12 cellular contexts compared by ENCODE assay signal in the genomic region with DNA sequence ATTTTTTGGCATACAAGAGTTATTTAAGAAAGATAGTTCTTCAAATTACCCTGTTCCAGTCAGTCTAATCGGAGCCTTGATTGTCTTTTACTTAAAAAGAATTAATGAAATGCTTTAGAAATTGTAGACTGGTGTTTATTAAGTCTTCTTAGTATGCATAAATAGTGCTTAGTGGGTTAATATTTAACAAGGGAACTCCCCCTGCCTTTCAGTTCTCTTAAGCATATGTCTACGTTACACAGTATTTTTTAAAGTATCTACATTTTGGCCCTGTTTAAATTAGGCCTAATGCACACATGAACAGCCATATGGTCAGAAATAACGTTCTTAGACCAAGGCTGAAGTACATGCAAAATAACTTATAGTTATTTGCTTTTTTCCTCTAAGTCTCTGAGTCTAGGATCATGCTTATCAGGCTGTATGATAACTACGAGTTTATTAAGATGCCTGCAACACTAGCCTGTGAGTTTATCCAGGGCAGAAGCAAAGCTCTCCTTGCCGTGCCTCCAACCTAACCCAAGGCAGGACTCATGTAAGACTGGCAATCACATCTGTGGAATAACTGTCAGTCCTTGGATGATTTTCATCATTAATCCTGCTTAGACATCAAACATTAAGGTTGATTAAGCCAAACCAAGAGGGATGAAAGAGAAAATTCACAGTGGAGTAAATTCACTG. TPM values are rescaled to one million over a fixed set of nuclear protein-coding genes. Genes with fewer than 3 reads are reported as not detected.
A peak's percentile ranks its signal among the peaks of the same experiment; 100 is the strongest.
DNase-seq lines count a peak whose midpoint lies in the region; ATAC-seq and TF ChIP-seq lines count a peak whose summit lies in the region.
"Had no signal": no experiment of that assay in that cellular context is flagged by ENCODE, and none has a peak within 500 bp of the region (broad histone marks: within the 10 kb centered on the region; RNA-seq: fewer than 3 reads in every experiment).

No MANE protein-coding gene starts in this region.

- H3K9me2 ChIP-seq in SU-DHL-6 (replicated peaks; ENCODE audit: insufficient read depth, low read length), result no peaks in the 10 kb centered on the region

- H3K4me3 Mint-ChIP-seq in activated naive CD4-positive, alpha-beta T cell treated with anti-CD3 and anti-CD28 coated beads for 36 hours, result peak overlapping the region; percentile 54
- no peak overlapping the region for H3K4me3 Mint-ChIP-seq in WTC11

- POLR2A ChIA-PET in WTC11 (lab: Charles Lee), result no interaction called here

- H4K20me1 ChIP-seq in SU-DHL-6 (ENCODE audit: low read depth, low read length), result peaks cover 49% of the 10 kb centered on the region

- peak overlapping the region; percentile 75 for H3K27ac Mint-ChIP-seq in activated naive CD4-positive, alpha-beta T cell treated with anti-CD3 and anti-CD28 coated beads for 36 hours
- no peak overlapping the region for H3K27ac Mint-ChIP-seq in WTC11

- H3K27ac ChIP-seq in SU-DHL-6 (ENCODE audit: low read depth, low read length) (peak overlapping the region; percentile 91), testis (peak overlapping the region; percentile 12 to 57), right lobe of liver (no peak overlapping the region)
- H3K27ac ChIP-seq: GM23248, parathyroid adenoma had no signal

- H3K9me3 ChIP-seq in SU-DHL-6 (ENCODE audit: insufficient read depth, low read length), result no peaks in the 10 kb centered on the region
- no peaks in the 10 kb centered on the region for H3K9me3 ChIP-seq in testis
- no peaks in the 10 kb centered on the region for H3K9me3 ChIP-seq in right lobe of liver

- H3K36me3 Mint-ChIP-seq in activated naive CD4-positive, alpha-beta T cell treated with anti-CD3 and anti-CD28 coated beads for 36 hours (ENCODE audit: low read depth), result peaks cover 26% of the 10 kb centered on the region
- H3K36me3 Mint-ChIP-seq in WTC11, result no peaks in the 10 kb centered on the region

- intact Hi-C loops in activated naive CD4-positive, alpha-beta T cell treated with anti-CD3 and anti-CD28 coated beads for 36 hours (cut with micrococcal nuclease), result no loop called here
- intact Hi-C loops in testis (cut with DNase I; ENCODE audit: low total_unique reads) (loop anchor here (10.0 kb wide), 1 partner anchor 48 kb away; no protein-coding TSS in a partner anchor), right lobe of liver (cut with DNase I) (no loop called here)

- H3K36me3 ChIP-seq in SU-DHL-6 (ENCODE audit: low read length) (peaks cover 44% of the 10 kb centered on the region), testis (ENCODE audit: low read depth, missing control alignments) (no peaks in the 10 kb centered on the region), right lobe of liver (no peaks in the 10 kb centered on the region)

- peaks cover 69% of the 10 kb centered on the region for H3K4me1 Mint-ChIP-seq in activated naive CD4-positive, alpha-beta T cell treated with anti-CD3 and anti-CD28 coated beads for 36 hours (ENCODE audit: low read depth)
- H3K4me1 Mint-ChIP-seq in WTC11, result peaks cover under 1% of the 10 kb centered on the region; the same call in 1 of the 2 replicates

- H3F3A ChIP-seq in SU-DHL-6 (ENCODE audit: insufficient read depth), result peaks cover 41% of the 10 kb centered on the region; the same call in 1 of the 2 replicates

- no peak for TF ChIP-seq CTCF in SU-DHL-6 (IDR thresholded peaks at IDR 0.05; ENCODE audit: insufficient read depth, low read length, poor library complexity, severe bottlenecking)
- no peak for TF ChIP-seq CTCF in testis (IDR thresholded peaks at IDR 0.05)
- TF ChIP-seq CTCF in right lobe of liver (IDR thresholded peaks at IDR 0.05), result no peak
- no peak for TF ChIP-seq CTCF in WTC11 (IDR thresholded peaks at IDR 0.05)

- H3K4me2 ChIP-seq in SU-DHL-6 (ENCODE audit: low read depth, low read length, poor library complexity, severe bottlenecking), result peak overlapping the region; percentile 86

- H3K4me3 ChIP-seq in SU-DHL-6 (ENCODE audit: insufficient read depth, low read length, poor library complexity, severe bottlenecking), result peak overlapping the region; percentile 85
- no peak overlapping the region for H3K4me3 ChIP-seq in testis
- H3K4me3 ChIP-seq in right lobe of liver, result no peak overlapping the region
- H3K4me3 ChIP-seq: GM23248 had no signal

- H3K27me3 ChIP-seq in SU-DHL-6 (ENCODE audit: low read length) (no peaks in the 10 kb centered on the region), testis (no peaks in the 10 kb centered on the region), right lobe of liver (no peaks in the 10 kb centered on the region)

- ATAC-seq in HG02763 (IDR thresholded peaks at IDR 0.05; ENCODE audit: unreplicated experiment) (peak; percentile 30), right lobe of liver (no peak), WTC11 (no peak)

- H3K9ac ChIP-seq in SU-DHL-6 (ENCODE audit: low read length), result peak overlapping the region; percentile 83
- H3K9ac ChIP-seq: GM23248, parathyroid adenoma had no signal

- no peak for TF ChIP-seq POLR2A in testis (IDR thresholded peaks at IDR 0.05)
- TF ChIP-seq POLR2A in right lobe of liver (IDR thresholded peaks at IDR 0.05), result no peak

- CTCF ChIA-PET in activated naive CD4-positive, alpha-beta T cell treated with anti-CD3 and anti-CD28 coated beads for 36 hours (lab: Charles Lee), result interaction anchor here (1.4 to 1.8 kb wide), 3 partner anchors 151 to 296 kb away, joined by 4 to 6 read pairs (median 5); no protein-coding TSS in a partner anchor
- CTCF ChIA-PET in WTC11 (lab: Charles Lee), result interaction anchor here (1.5 kb wide), 1 partner anchor 10 kb away, joined by 3 read pairs; no protein-coding TSS in a partner anchor

- DNase-seq in activated naive CD4-positive, alpha-beta T cell treated with anti-CD3 and anti-CD28 coated beads for 36 hours, result no peak
- DNase-seq in activated naive CD4-positive, alpha-beta T cell (lab: John Stamatoyannopoulos, UW), result no peak
- DNase-seq in testis (no peak), islet precursor cell (no peak), right lobe of liver (no peak), WTC11 (ENCODE audit: low spot score) (no peak)
- DNase-seq: AML-193, GM23248, NCI-H2029 treated with DMSO at 0.1 percent for 48 hours had no signal

- H3K9me3 Mint-ChIP-seq in activated naive CD4-positive, alpha-beta T cell treated with anti-CD3 and anti-CD28 coated beads for 36 hours, result no peaks in the 10 kb centered on the region
- H3K9me3 Mint-ChIP-seq in WTC11, result no peaks in the 10 kb centered on the region

- 47 to 64% methylated on average over 5 of the region's 5 CpGs for WGBS in testis, 2 donors
- 61% methylated on average over 5 of the region's 5 CpGs for WGBS in right lobe of liver (ENCODE audit: insufficient coverage, low coverage, low lambda C conversion rate, missing lambda C conversion rate)

- no peak overlapping the region for H2AFZ ChIP-seq in SU-DHL-6 (ENCODE audit: low read depth, low read length, severe bottlenecking)
- H2AFZ ChIP-seq: GM23248, parathyroid adenoma had no signal

- H3K27me3 Mint-ChIP-seq in activated naive CD4-positive, alpha-beta T cell treated with anti-CD3 and anti-CD28 coated beads for 36 hours (ENCODE audit: low read depth), result no peaks in the 10 kb centered on the region
- H3K27me3 Mint-ChIP-seq in WTC11 (ENCODE audit: low read depth), result peaks cover 17% of the 10 kb centered on the region

- H3K4me1 ChIP-seq in testis (peaks cover 38% of the 10 kb centered on the region), right lobe of liver (no peaks in the 10 kb centered on the region)

- H3K79me2 ChIP-seq in SU-DHL-6 (ENCODE audit: insufficient read depth, low read length), result peaks cover 100% of the 10 kb centered on the region

TF ChIP-seq in WTC11, 78 proteins besides CTCF, POLR2A, EP300 and RAD21 (continues in another document):
- TF ChIP-seq, protein P1, sequence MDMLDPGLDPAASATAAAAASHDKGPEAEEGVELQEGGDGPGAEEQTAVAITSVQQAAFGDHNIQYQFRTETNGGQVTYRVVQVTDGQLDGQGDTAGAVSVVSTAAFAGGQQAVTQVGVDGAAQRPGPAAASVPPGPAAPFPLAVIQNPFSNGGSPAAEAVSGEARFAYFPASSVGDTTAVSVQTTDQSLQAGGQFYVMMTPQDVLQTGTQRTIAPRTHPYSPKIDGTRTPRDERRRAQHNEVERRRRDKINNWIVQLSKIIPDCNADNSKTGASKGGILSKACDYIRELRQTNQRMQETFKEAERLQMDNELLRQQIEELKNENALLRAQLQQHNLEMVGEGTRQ (CRISPR knock-in tag; IDR thresholded peaks at IDR 0.05), result no peak
- TF ChIP-seq, protein P2, sequence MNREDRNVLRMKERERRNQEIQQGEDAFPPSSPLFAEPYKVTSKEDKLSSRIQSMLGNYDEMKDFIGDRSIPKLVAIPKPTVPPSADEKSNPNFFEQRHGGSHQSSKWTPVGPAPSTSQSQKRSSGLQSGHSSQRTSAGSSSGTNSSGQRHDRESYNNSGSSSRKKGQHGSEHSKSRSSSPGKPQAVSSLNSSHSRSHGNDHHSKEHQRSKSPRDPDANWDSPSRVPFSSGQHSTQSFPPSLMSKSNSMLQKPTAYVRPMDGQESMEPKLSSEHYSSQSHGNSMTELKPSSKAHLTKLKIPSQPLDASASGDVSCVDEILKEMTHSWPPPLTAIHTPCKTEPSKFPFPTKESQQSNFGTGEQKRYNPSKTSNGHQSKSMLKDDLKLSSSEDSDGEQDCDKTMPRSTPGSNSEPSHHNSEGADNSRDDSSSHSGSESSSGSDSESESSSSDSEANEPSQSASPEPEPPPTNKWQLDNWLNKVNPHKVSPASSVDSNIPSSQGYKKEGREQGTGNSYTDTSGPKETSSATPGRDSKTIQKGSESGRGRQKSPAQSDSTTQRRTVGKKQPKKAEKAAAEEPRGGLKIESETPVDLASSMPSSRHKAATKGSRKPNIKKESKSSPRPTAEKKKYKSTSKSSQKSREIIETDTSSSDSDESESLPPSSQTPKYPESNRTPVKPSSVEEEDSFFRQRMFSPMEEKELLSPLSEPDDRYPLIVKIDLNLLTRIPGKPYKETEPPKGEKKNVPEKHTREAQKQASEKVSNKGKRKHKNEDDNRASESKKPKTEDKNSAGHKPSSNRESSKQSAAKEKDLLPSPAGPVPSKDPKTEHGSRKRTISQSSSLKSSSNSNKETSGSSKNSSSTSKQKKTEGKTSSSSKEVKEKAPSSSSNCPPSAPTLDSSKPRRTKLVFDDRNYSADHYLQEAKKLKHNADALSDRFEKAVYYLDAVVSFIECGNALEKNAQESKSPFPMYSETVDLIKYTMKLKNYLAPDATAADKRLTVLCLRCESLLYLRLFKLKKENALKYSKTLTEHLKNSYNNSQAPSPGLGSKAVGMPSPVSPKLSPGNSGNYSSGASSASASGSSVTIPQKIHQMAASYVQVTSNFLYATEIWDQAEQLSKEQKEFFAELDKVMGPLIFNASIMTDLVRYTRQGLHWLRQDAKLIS (CRISPR knock-in tag; IDR thresholded peaks at IDR 0.05; ENCODE audit: borderline replicate concordance), result no peak

RNA-seq across cellular contexts. Expression of a gene that starts 6.7 kb away (rescaled TPM):
- total RNA-seq in activated naive CD4-positive, alpha-beta T cell treated with anti-CD3 and anti-CD28 coated beads for 36 hours, result 10 to 100 TPM; 48.4 to 49.6 TPM
- 10 to 100 TPM; 16.0 to 20.8 TPM for total RNA-seq in testis
- 6.3 TPM for polyA plus RNA-seq in testis (ENCODE audit: insufficient read depth, low read depth, low replicate concordance)
- 1 to 10 TPM in 5 of 6 experiments, under 1 TPM in 1; 0.73 to 4.7 (median 2.7) TPM for total RNA-seq in right lobe of liver
- total RNA-seq in WTC11 (2021), result 2.2 to 2.6 TPM (median 2.3 TPM) in 3 replicates

RNA-seq across cellular contexts. Expression of a gene that starts 54.1 kb away (rescaled TPM):
- 10 to 100 TPM; 75.2 to 81.5 TPM for total RNA-seq in activated naive CD4-positive, alpha-beta T cell treated with anti-CD3 and anti-CD28 coated beads for 36 hours
- total RNA-seq in testis (10 to 100 TPM; 41.7 to 64.1 TPM), right lobe of liver (10 to 100 TPM; 32.3 to 67.1 (median 56.1) TPM), WTC11 (2021) (48.4 to 51.8 TPM (median 49.5 TPM) in 3 replicates)
- 30.2 TPM for polyA plus RNA-seq in testis (ENCODE audit: insufficient read depth, low read depth, low replicate concordance)

Comparison
In these comparisons a context has a peak if more than half of its experiments do, and no peak if none do; other contexts are left out.
1. H3K27ac ChIP-seq: peak in SU-DHL-6 (single experiment) and testis (2 of 2); none in right lobe of liver (0 of 3).